In the genomic region with DNA sequence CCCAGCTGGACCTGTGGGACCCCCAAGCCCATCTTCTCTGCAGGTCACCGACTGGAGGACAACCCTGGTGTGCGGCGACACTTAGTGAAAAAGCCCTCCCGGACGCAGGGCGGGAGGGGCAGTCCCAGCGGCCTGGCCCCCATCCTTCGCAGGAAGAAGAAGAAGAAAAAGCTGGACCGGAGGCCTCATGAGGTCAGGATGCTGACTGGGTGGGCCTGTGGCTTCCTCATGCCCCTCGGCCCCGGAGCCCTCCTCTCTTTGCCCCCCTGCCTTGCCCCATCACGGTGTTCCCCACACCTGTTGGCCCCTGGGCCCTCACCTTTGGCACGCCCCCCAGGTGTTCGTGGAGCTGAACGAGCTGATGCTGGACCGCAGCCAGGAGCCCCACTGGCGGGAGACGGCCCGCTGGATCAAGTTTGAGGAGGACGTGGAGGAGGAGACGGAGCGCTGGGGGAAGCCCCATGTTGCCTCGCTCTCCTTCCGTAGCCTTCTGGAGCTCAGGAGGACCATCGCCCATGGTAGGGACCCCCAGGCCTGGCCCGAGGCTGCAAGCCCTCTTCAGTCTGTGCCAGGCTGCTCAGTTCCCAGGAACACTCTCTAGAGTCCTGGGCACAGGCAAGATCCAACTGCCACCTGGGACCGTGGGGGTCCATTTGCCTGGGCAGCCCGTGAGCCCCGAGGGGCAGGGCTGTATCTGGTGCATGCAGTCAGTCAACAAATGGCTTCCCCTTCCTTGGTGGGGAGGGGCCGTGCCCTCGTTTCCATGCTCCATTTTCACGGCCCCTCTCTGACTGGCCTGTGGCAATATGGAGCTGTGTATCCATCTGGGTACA, we compare ENCODE assay signal across 1 cellular context.
TF ChIP-seq lines count a peak whose summit lies in the region.

No MANE protein-coding gene starts in this region.

TF ChIP-seq in SK-N-SH, 30 proteins besides CTCF, POLR2A, EP300 and RAD21 (continued from another document):
- no peak for TF ChIP-seq EZH2phosphoT487 (IDR thresholded peaks at IDR 0.05; ENCODE audit: borderline replicate concordance, low read depth)
- TF ChIP-seq JUND (IDR thresholded peaks at IDR 0.05) = no peak
